Comparison of ENCODE assay signal across 18 cellular contexts in genomic region chr3:170090601-170090981, GRCh38.
"Had no signal": no experiment of that assay in that cellular context is flagged by ENCODE, and none has a peak within 500 bp of the region (broad histone marks: within the 10 kb centered on the region; RNA-seq: fewer than 3 reads in every experiment).

No MANE protein-coding gene starts in this region.

- ATAC-seq: left colon had no signal

- H3K27ac ChIP-seq: brain microvascular endothelial cell had no signal

- H3K27me3 ChIP-seq: brain microvascular endothelial cell had no signal

- H3K4me3 Mint-ChIP-seq: activated naive CD8-positive, alpha-beta T cell; immature natural killer cell; naive B cell had no signal

- H3K4me3 ChIP-seq: lung had no signal

- H3K27me3 Mint-ChIP-seq: activated naive CD8-positive, alpha-beta T cell; naive B cell had no signal

- H3K9me3 Mint-ChIP-seq: immature natural killer cell, naive B cell had no signal

- DNase-seq: activated CD4-positive, alpha-beta T cell treated with anti-CD3 and anti-CD28 coated beads, Interleukin-2, amount 50 U/mL, for 48 hours; activated CD4-positive, CD25-positive, alpha-beta regulatory T cell treated with anti-CD3 and anti-CD28 coated beads, Interleukin-2, amount 50 U/mL, for 72 hours; activated CD8-positive, alpha-beta memory T cell treated with anti-CD3 and anti-CD28 coated beads, Interleukin-2, amount 50 U/mL, for 4 hours; anterior cingulate cortex; brain microvascular endothelial cell; effector CD8-positive, alpha-beta T cell; foreskin melanocyte; head of caudate nucleus; immature natural killer cell; left colon; naive B cell; retina; stimulated activated CD4-positive, alpha-beta T cell treated with anti-CD3 and anti-CD28 coated beads, Interleukin-2, amount 100 ng/mL, for 48 hours; stimulated activated naive CD4-positive, alpha-beta T cell; substantia nigra; trophoblast cell had no signal
